In genomic region chr22:42754658-42755057, GRCh38 we compare ENCODE assay signal across 1 cellular context.
TF ChIP-seq lines count a peak whose summit lies in the region.

No MANE protein-coding gene starts in this region.

TF ChIP-seq in K562, 482 proteins besides CTCF, POLR2A, EP300 and RAD21 (continued from another document and continues in another):
- TF ChIP-seq CAMTA2 (CRISPR knock-in tag; conservative IDR thresholded peaks at IDR 0.05) (no peak), MEF2D (tag; conservative IDR thresholded peaks at IDR 0.05; ENCODE audit: low read depth) (no peak; the same call in 1 of the 2 replicates), ARID3A (IDR thresholded peaks at IDR 0.05; ENCODE audit: borderline replicate concordance, low read depth, low read length) (0 out of 2 replicates have a peak, but pooled peaks have one; percentile 15), ATF2 (CRISPR knock-in tag; IDR thresholded peaks at IDR 0.05) (no peak), ZFX (CRISPR knock-in tag; IDR thresholded peaks at IDR 0.05) (no peak), NCOA2 (IDR thresholded peaks at IDR 0.05; ENCODE audit: partially characterized antibody in 2 of 2) (no peak), ELK1 (CRISPR knock-in tag; IDR thresholded peaks at IDR 0.05) (no peak), ZNF583 (CRISPR knock-in tag; IDR thresholded peaks at IDR 0.05) (no peak), C11orf30 (IDR thresholded peaks at IDR 0.05; ENCODE audit: low read depth) (peak; percentile 54; the same call in 1 of the 2 replicates), MAX (CRISPR knock-in tag; IDR thresholded peaks at IDR 0.05) (peak; percentile 28; the same call in 1 of the 2 replicates), ZNF165 (CRISPR knock-in tag; IDR thresholded peaks at IDR 0.05; ENCODE audit: borderline replicate concordance) (no peak), ZFP30 (CRISPR knock-in tag; IDR thresholded peaks at IDR 0.05; ENCODE audit: borderline replicate concordance) (no peak), MNT (conservative IDR thresholded peaks at IDR 0.05) (peak in 1 of 2 experiments; percentile 83; a peak in 3 of 4 replicates), SMARCA4 (IDR thresholded peaks at IDR 0.05) (peak; percentile 83), MBD2 (IDR thresholded peaks at IDR 0.05; ENCODE audit: borderline replicate concordance, low read depth) (no peak), ZNF778 (CRISPR knock-in tag; IDR thresholded peaks at IDR 0.05) (no peak), ZNF395 (CRISPR knock-in tag; IDR thresholded peaks at IDR 0.05) (no peak), ZNF780A (CRISPR knock-in tag; IDR thresholded peaks at IDR 0.05) (no peak), HLTF (IDR thresholded peaks at IDR 0.05) (no peak), TRIM24 (IDR thresholded peaks at IDR 0.05) (0 out of 4 replicates have a peak, but pooled peaks of 1 of the 2 experiments have one; percentile 41), ZNF431 (CRISPR knock-in tag; IDR thresholded peaks at IDR 0.05) (no peak), GTF2E2 (tag; IDR thresholded peaks at IDR 0.05) (no peak), ZNF24 (IDR thresholded peaks at IDR 0.05) (no peak), OTX1 (CRISPR knock-in tag; IDR thresholded peaks at IDR 0.05) (no peak), TCF7 (IDR thresholded peaks at IDR 0.05; ENCODE audit: borderline replicate concordance) (no peak), POLR2B (IDR thresholded peaks at IDR 0.05; ENCODE audit: low read depth, partially characterized antibody) (no peak), HIVEP1 (CRISPR knock-in tag; IDR thresholded peaks at IDR 0.05) (no peak), HDAC1 (IDR thresholded peaks at IDR 0.05) (peak in 1 of 2 experiments; percentile 70; a peak in 2 of 4 replicates), CBX3 (IDR thresholded peaks at IDR 0.05; ENCODE audit: borderline replicate concordance in 1 of 2, low read length in 2 of 2) (no peak), DDX20 (tag; IDR thresholded peaks at IDR 0.05; ENCODE audit: low read depth) (no peak), ESRRB (CRISPR knock-in tag; IDR thresholded peaks at IDR 0.05; ENCODE audit: borderline replicate concordance) (no peak), RAD51 (IDR thresholded peaks at IDR 0.05; ENCODE audit: borderline replicate concordance, low read depth) (no peak), ZNF184 (CRISPR knock-in tag; IDR thresholded peaks at IDR 0.05) (no peak), FOS (IDR thresholded peaks at IDR 0.05; ENCODE audit: extremely low read depth, insufficient read length) (no peak), KDM4B (IDR thresholded peaks at IDR 0.05; ENCODE audit: borderline replicate concordance in 2 of 2, low read depth in 1 of 2) (no peak), HES1 (IDR thresholded peaks at IDR 0.05; ENCODE audit: low read depth) (peak; percentile 24; the same call in 1 of the 2 replicates), NUFIP1 (IDR thresholded peaks at IDR 0.05; ENCODE audit: partially characterized antibody) (no peak), TAF1 (IDR thresholded peaks at IDR 0.05; ENCODE audit: control insufficient read depth, extremely low read depth, insufficient read depth, low read length, severe bottlenecking) (no peak), ZNF41 (CRISPR knock-in tag; conservative IDR thresholded peaks at IDR 0.05) (no peak), RBM15 (IDR thresholded peaks at IDR 0.05; ENCODE audit: insufficient read depth, low read length) (no peak), TSHZ1 (CRISPR knock-in tag; IDR thresholded peaks at IDR 0.05) (no peak), HNRNPK (IDR thresholded peaks at IDR 0.05; ENCODE audit: low read depth, low read length, poor library complexity, severe bottlenecking) (no peak), PHF20 (IDR thresholded peaks at IDR 0.05; ENCODE audit: partially characterized antibody) (no peak), DPF2 (IDR thresholded peaks at IDR 0.05) (peak; percentile 78), TSC22D4 (tag; IDR thresholded peaks at IDR 0.05) (no peak), ZNF511 (CRISPR knock-in tag; IDR thresholded peaks at IDR 0.05) (no peak), MLX (CRISPR knock-in tag; conservative IDR thresholded peaks at IDR 0.05) (no peak), FOXK2 (conservative IDR thresholded peaks at IDR 0.05 in 1 of 2, IDR thresholded peaks at IDR 0.05 in 1 of 2; ENCODE audit: low read depth in 2 of 2) (peak; percentile 35 to 60; a peak in 1 of 4 replicates), CREM (IDR thresholded peaks at IDR 0.05; ENCODE audit: low read depth) (peak; percentile 72), MTA3 (IDR thresholded peaks at IDR 0.05; ENCODE audit: borderline replicate concordance) (no peak), MAZ (CRISPR knock-in tag; conservative IDR thresholded peaks at IDR 0.05 in 1 of 2, IDR thresholded peaks at IDR 0.05 in 1 of 2) (peak in 1 of 2 experiments; percentile 25; a peak in 1 of 4 replicates), MTA2 (IDR thresholded peaks at IDR 0.05; ENCODE audit: low read depth) (peak; percentile 66), ZNF347 (CRISPR knock-in tag; IDR thresholded peaks at IDR 0.05; ENCODE audit: low read depth) (no peak), TEAD4 (IDR thresholded peaks at IDR 0.05; ENCODE audit: low read length) (peak; percentile 46; the same call in 1 of the 2 replicates), TEAD4 (CRISPR knock-in tag; IDR thresholded peaks at IDR 0.05; ENCODE audit: borderline replicate concordance) (no peak), NFIC (IDR thresholded peaks at IDR 0.05) (peak; percentile 77), FOXO4 (CRISPR knock-in tag; IDR thresholded peaks at IDR 0.05) (no peak), ZNF324 (CRISPR knock-in tag; IDR thresholded peaks at IDR 0.05) (no peak), MCM3 (IDR thresholded peaks at IDR 0.05) (no peak)
